29 cellular contexts compared by ENCODE assay signal in the genomic region with DNA sequence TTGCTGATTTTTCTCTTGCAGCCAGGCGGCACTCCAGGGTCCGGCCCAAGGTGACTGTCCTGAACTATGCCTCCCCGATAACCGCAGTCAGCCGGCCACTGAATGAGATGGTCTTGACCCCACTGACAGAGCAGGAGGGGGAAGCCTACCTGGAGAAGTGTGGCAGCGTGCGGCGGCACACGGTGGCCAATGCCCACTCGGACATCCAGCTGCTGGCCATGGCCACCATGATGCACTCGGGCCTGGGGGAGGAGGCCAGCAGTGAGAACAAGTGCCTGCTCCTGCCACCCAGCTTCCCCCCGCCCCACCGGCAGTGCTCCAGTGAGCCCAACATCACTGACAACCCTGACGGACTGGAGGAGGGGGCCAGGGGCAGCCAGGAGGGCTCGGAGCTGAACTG.
"Had no signal": no experiment of that assay in that cellular context is flagged by ENCODE, and none has a peak within 500 bp of the region (broad histone marks: within the 10 kb centered on the region; RNA-seq: fewer than 3 reads in every experiment).

No MANE protein-coding gene starts in this region.

- DNase-seq: activated CD4-positive, alpha-beta memory T cell treated with anti-CD3 and anti-CD28 coated beads for 36 hours; activated CD4-positive, alpha-beta T cell treated with anti-CD3 and anti-CD28 coated beads for 36 hours; activated CD4-positive, alpha-beta T cell treated with anti-CD3 and anti-CD28 coated beads, Interleukin-2, amount 10 ng/mL, durations not matched to agents 24 days and 14 days; activated CD4-positive, CD25-positive, alpha-beta regulatory T cell; activated CD4-positive, CD25-positive, alpha-beta regulatory T cell treated with anti-CD3 and anti-CD28 coated beads, Interleukin-2, amount 50 U/mL, for 72 hours; activated CD8-positive, alpha-beta memory T cell treated with anti-CD3 and anti-CD28 coated beads, Interleukin-2, amount 10 ng/mL, durations not matched to agents 7 days and 5 days; activated CD8-positive, alpha-beta memory T cell treated with anti-CD3 and anti-CD28 coated beads, Interleukin-2, amount 50 U/mL, for 4 hours; activated CD8-positive, alpha-beta T cell treated with anti-CD3 and anti-CD28 coated beads, Interleukin-2, amount 10 ng/mL, durations not matched to agents 7 days and 5 days; activated effector memory CD4-positive, alpha-beta T cell treated with anti-CD3 and anti-CD28 coated beads, Interleukin-2, amount 50 U/mL, for 16 hours; activated naive CD4-positive, alpha-beta T cell treated with anti-CD3 and anti-CD28 coated beads for 36 hours; activated naive CD8-positive, alpha-beta T cell treated with anti-CD3 and anti-CD28 coated beads for 36 hours; activated naive CD8-positive, alpha-beta T cell treated with anti-CD3 and anti-CD28 coated beads, Interleukin-2, amount 50 U/mL, for 24 hours; activated T-cell treated with anti-CD3 and anti-CD28 coated beads, Interleukin-2, amount 50 U/mL, for 1 hour; activated T-cell treated with anti-CD3 and anti-CD28 coated beads, Interleukin-2, amount 50 U/mL, for 48 hours; adrenal gland; amygdala; aorta; body of pancreas; cortex of kidney; dermis blood vessel endothelial cell; effector CD4-positive, alpha-beta T cell; effector memory CD8-positive, alpha-beta T cell; foreskin fibroblast; glutamatergic neuron; T-helper 2 cell had no signal

- H3K27me3 Mint-ChIP-seq: activated CD4-positive, alpha-beta memory T cell treated with anti-CD3 and anti-CD28 coated beads for 36 hours; activated CD4-positive, alpha-beta T cell treated with anti-CD3 and anti-CD28 coated beads, Interleukin-2, amount 10 ng/mL, durations not matched to agents 24 days and 14 days; activated naive CD4-positive, alpha-beta T cell treated with anti-CD3 and anti-CD28 coated beads, Interleukin-2, amount 50 U/mL, for 24 hours; activated naive CD8-positive, alpha-beta T cell treated with anti-CD3 and anti-CD28 coated beads, Interleukin-2, amount 50 U/mL, for 24 hours; effector memory CD8-positive, alpha-beta T cell had no signal

- H3K4me3 Mint-ChIP-seq: activated CD4-positive, alpha-beta memory T cell treated with anti-CD3 and anti-CD28 coated beads for 36 hours; activated CD4-positive, alpha-beta T cell treated with anti-CD3 and anti-CD28 coated beads for 36 hours; activated CD4-positive, alpha-beta T cell treated with anti-CD3 and anti-CD28 coated beads, Interleukin-2, amount 10 ng/mL, durations not matched to agents 24 days and 14 days; activated CD8-positive, alpha-beta memory T cell treated with anti-CD3 and anti-CD28 coated beads, Interleukin-2, amount 10 ng/mL, durations not matched to agents 7 days and 5 days; activated CD8-positive, alpha-beta T cell treated with anti-CD3 and anti-CD28 coated beads, Interleukin-2, amount 10 ng/mL, durations not matched to agents 7 days and 5 days; activated naive CD4-positive, alpha-beta T cell treated with anti-CD3 and anti-CD28 coated beads for 36 hours; activated naive CD4-positive, alpha-beta T cell treated with anti-CD3 and anti-CD28 coated beads, Interleukin-2, amount 50 U/mL, for 24 hours; activated naive CD8-positive, alpha-beta T cell treated with anti-CD3 and anti-CD28 coated beads for 36 hours; activated naive CD8-positive, alpha-beta T cell treated with anti-CD3 and anti-CD28 coated beads, Interleukin-2, amount 50 U/mL, for 24 hours; activated T-helper 1 cell treated with anti-CD3 and anti-CD28 coated beads, Interleukin-12 subunit alpha, Interleukin-12 subunit beta, Interleukin-2, Interleukin-4 antibody, amounts not matched to agents 30 ng/mL and 10 ng/mL and 1 ng/mL, durations not matched to agents 14 hours and 24 hours and 36 hours; effector memory CD8-positive, alpha-beta T cell had no signal

- H3K27ac Mint-ChIP-seq: activated CD4-positive, alpha-beta memory T cell treated with anti-CD3 and anti-CD28 coated beads for 36 hours; activated CD4-positive, alpha-beta T cell treated with anti-CD3 and anti-CD28 coated beads for 36 hours; activated CD4-positive, alpha-beta T cell treated with anti-CD3 and anti-CD28 coated beads, Interleukin-2, amount 10 ng/mL, durations not matched to agents 24 days and 14 days; activated CD8-positive, alpha-beta memory T cell treated with anti-CD3 and anti-CD28 coated beads, Interleukin-2, amount 10 ng/mL, durations not matched to agents 7 days and 5 days; activated CD8-positive, alpha-beta T cell treated with anti-CD3 and anti-CD28 coated beads, Interleukin-2, amount 10 ng/mL, durations not matched to agents 7 days and 5 days; activated naive CD4-positive, alpha-beta T cell treated with anti-CD3 and anti-CD28 coated beads for 36 hours; activated naive CD4-positive, alpha-beta T cell treated with anti-CD3 and anti-CD28 coated beads, Interleukin-2, amount 50 U/mL, for 24 hours; activated naive CD8-positive, alpha-beta T cell treated with anti-CD3 and anti-CD28 coated beads for 36 hours; activated naive CD8-positive, alpha-beta T cell treated with anti-CD3 and anti-CD28 coated beads, Interleukin-2, amount 50 U/mL, for 24 hours; activated T-helper 1 cell treated with anti-CD3 and anti-CD28 coated beads, Interleukin-12 subunit alpha, Interleukin-12 subunit beta, Interleukin-2, Interleukin-4 antibody, amounts not matched to agents 30 ng/mL and 10 ng/mL and 1 ng/mL, durations not matched to agents 14 hours and 24 hours and 36 hours; activated T-helper 2 cell treated with anti-CD3 and anti-CD28 coated beads, Interferon-gamma antibody, Interleukin-2, Interleukin-4, amounts not matched to agents 10 μg/mL and 5 μg/mL and 100 μg/mL, durations not matched to agents 14 hours and 24 hours and 36 hours had no signal

- H3K9me3 ChIP-seq: adrenal gland, body of pancreas had no signal

- H3K4me3 ChIP-seq: adrenal gland, body of pancreas had no signal

- H3K4me1 ChIP-seq: adrenal gland, body of pancreas had no signal

- H3K4me1 Mint-ChIP-seq: activated naive CD4-positive, alpha-beta T cell treated with anti-CD3 and anti-CD28 coated beads, Interleukin-2, amount 50 U/mL, for 24 hours had no signal

- H3K36me3 ChIP-seq: adrenal gland had no signal

- H3K36me3 Mint-ChIP-seq: activated CD8-positive, alpha-beta memory T cell treated with anti-CD3 and anti-CD28 coated beads, Interleukin-2, amount 10 ng/mL, durations not matched to agents 7 days and 5 days; activated naive CD4-positive, alpha-beta T cell treated with anti-CD3 and anti-CD28 coated beads, Interleukin-2, amount 50 U/mL, for 24 hours; activated naive CD8-positive, alpha-beta T cell treated with anti-CD3 and anti-CD28 coated beads for 36 hours had no signal

- H3K27me3 ChIP-seq: adrenal gland, body of pancreas had no signal

- H3K9me3 Mint-ChIP-seq: activated CD4-positive, alpha-beta memory T cell treated with anti-CD3 and anti-CD28 coated beads for 36 hours; activated CD4-positive, alpha-beta T cell treated with anti-CD3 and anti-CD28 coated beads, Interleukin-2, amount 10 ng/mL, durations not matched to agents 24 days and 14 days; activated naive CD4-positive, alpha-beta T cell treated with anti-CD3 and anti-CD28 coated beads for 36 hours; activated naive CD4-positive, alpha-beta T cell treated with anti-CD3 and anti-CD28 coated beads, Interleukin-2, amount 50 U/mL, for 24 hours; activated naive CD8-positive, alpha-beta T cell treated with anti-CD3 and anti-CD28 coated beads for 36 hours; activated naive CD8-positive, alpha-beta T cell treated with anti-CD3 and anti-CD28 coated beads, Interleukin-2, amount 50 U/mL, for 24 hours; activated T-helper 1 cell treated with anti-CD3 and anti-CD28 coated beads, Interleukin-12 subunit alpha, Interleukin-12 subunit beta, Interleukin-2, Interleukin-4 antibody, amounts not matched to agents 30 ng/mL and 10 ng/mL and 1 ng/mL, durations not matched to agents 14 hours and 24 hours and 36 hours; activated T-helper 2 cell treated with anti-CD3 and anti-CD28 coated beads, Interferon-gamma antibody, Interleukin-2, Interleukin-4, amounts not matched to agents 10 μg/mL and 5 μg/mL and 100 μg/mL, durations not matched to agents 14 hours and 24 hours and 36 hours; effector memory CD8-positive, alpha-beta T cell had no signal

- H3K27ac ChIP-seq: adrenal gland, body of pancreas, epithelial cell of prostate had no signal
